In genomic region chr3:33718595-33718907, GRCh38 we compare ENCODE assay signal across 8 cellular contexts. TPM values are rescaled to one million over a fixed set of nuclear protein-coding genes. Genes with fewer than 3 reads are reported as not detected.
DNase-seq lines count a peak whose midpoint lies in the region; ATAC-seq and TF ChIP-seq lines count a peak whose summit lies in the region.

No MANE protein-coding gene starts in this region.

- CTCF ChIA-PET in GM10248 (lab: Yijun Ruan, JAX): no interaction called here

- TF ChIP-seq CTCF in GM12864 (IDR thresholded peaks at IDR 0.05; ENCODE audit: low read depth, low read length, missing control alignments): no peak
- no peak for TF ChIP-seq CTCF in dorsolateral prefrontal cortex (IDR thresholded peaks at IDR 0.05 in 54 of 56, conservative IDR thresholded peaks at IDR 0.05 in 2 of 56; ENCODE audit: low read depth in 1 of 56, partially characterized antibody in 56 of 56)
- TF ChIP-seq CTCF in nephron (IDR thresholded peaks at IDR 0.05; ENCODE audit: unreplicated experiment in 3 of 3): no peak
- no peak for TF ChIP-seq CTCF in GM10248 (IDR thresholded peaks at IDR 0.05; ENCODE audit: control extremely low read depth, extremely low read depth, low read depth, missing control alignments)

- no peaks in the 10 kb centered on the region for H3K9me3 Mint-ChIP-seq in nephron

- peak overlapping the region; percentile 98 for H3K4me3 ChIP-seq in GM12864 (ENCODE audit: low read depth, low read length)
- H3K4me3 ChIP-seq in dorsolateral prefrontal cortex: peak overlapping the region; percentile 58 to 98 (median 89)

- H3K27ac ChIP-seq in dorsolateral prefrontal cortex: peak overlapping the region in 57 of 59 donors; percentile 35 to 96 (median 86)

- intact Hi-C loops in dorsolateral prefrontal cortex (cut with DNase I): loop anchor here (1.0 to 5.0 kb wide), 4 partner anchors 59 to 276 kb away; partner anchors contain the start of genes PDCD6IP (in 1 of the 2) and UBP1 (in 1 of the 2)

- DNase-seq in GM12864 (ENCODE audit: low read depth) (no peak), LoVo (ENCODE audit: low spot score) (peak; percentile 3), dorsolateral prefrontal cortex (no peak), cortex of kidney (lab: John Stamatoyannopoulos, UW) (no peak), GM10248 (ENCODE audit: extremely low spot score) (no peak)
- no peak for DNase-seq in stimulated activated CD4-positive, alpha-beta T cell treated with anti-CD3 and anti-CD28 coated beads, Interleukin-1b, Interleukin-23, amount 100 ng/mL, for 48 hours

- POLR2A ChIA-PET in GM10248 (lab: Yijun Ruan, JAX): no interaction called here

- H3K36me3 Mint-ChIP-seq in nephron (ENCODE audit: low read depth): peaks cover 2% of the 10 kb centered on the region

- H3K4me1 Mint-ChIP-seq in nephron: peaks cover 6% of the 10 kb centered on the region

- no peaks in the 10 kb centered on the region for H3K27me3 Mint-ChIP-seq in nephron (ENCODE audit: low read depth)

- H3K4me3 Mint-ChIP-seq in nephron: peak overlapping the region in 2 of 3 experiments; percentile 88 to 92

- ATAC-seq in GM18907 (IDR thresholded peaks at IDR 0.05; ENCODE audit: unreplicated experiment): no peak

- no peaks in the 10 kb centered on the region for H3K27me3 ChIP-seq in dorsolateral prefrontal cortex

- peak overlapping the region; percentile 82 to 97 (median 96) for H3K27ac Mint-ChIP-seq in nephron

RNA-seq across cellular contexts. Expression of gene CLASP2, which starts 0.5 kb away (rescaled TPM):
- total RNA-seq in dorsolateral prefrontal cortex: 100 to 1,000 TPM; 160 to 469 (median 336) TPM
